Comparison of ENCODE assay signal across 18 cellular contexts in the genomic region with DNA sequence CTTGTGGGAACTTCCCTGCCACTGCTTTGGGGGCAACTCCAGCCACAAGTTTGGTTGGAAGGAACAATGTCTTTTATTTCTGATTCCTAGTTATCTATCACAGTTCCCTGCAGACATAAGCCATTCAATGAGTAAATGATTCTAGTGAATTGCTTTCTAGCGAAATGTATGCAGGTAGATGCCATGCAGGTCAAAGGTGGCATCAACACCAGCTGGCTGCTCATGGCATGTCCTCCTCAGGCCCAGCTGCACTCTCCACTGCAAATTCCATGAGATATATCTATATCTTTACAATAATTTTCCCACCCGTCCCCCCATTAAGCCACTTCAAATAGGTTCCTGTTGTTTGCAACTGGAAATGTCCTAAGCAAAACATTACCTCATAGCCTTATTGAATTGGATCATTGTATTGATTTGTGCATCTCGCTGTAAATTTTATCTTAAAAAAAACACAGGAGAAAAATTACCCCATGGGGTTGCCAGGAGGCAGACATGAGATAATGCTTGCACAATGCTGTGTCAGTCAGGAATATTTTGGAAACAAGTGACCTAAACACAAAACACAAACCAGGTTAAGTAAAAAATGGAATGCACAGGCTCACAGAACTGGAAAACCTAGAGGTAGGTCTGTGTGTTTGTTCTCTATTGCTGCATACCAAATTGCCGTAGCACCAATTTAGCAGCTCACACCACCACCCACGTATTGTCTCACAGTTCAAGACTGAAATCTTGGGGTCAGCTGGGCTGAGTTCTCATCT. TPM values are rescaled to one million over a fixed set of nuclear protein-coding genes. Genes with fewer than 3 reads are reported as not detected.
A peak's percentile ranks its signal among the peaks of the same experiment; 100 is the strongest.
DNase-seq lines count a peak whose midpoint lies in the region; ATAC-seq and TF ChIP-seq lines count a peak whose summit lies in the region.
"Had no signal": no experiment of that assay in that cellular context is flagged by ENCODE, and none has a peak within 500 bp of the region (broad histone marks: within the 10 kb centered on the region; RNA-seq: fewer than 3 reads in every experiment).

No MANE protein-coding gene starts in this region.

- H3K36me3 ChIP-seq in left ventricle myocardium inferior (no peaks in the 10 kb centered on the region), muscle layer of colon (ENCODE audit: insufficient read depth, low read length) (no peaks in the 10 kb centered on the region), uterus (no peaks in the 10 kb centered on the region)
- H3K36me3 ChIP-seq: thyroid gland had no signal

- H3K9me3 ChIP-seq in left ventricle myocardium inferior (replicated peaks): peaks cover 29% of the 10 kb centered on the region
- no peaks in the 10 kb centered on the region for H3K9me3 ChIP-seq in muscle layer of colon (ENCODE audit: low read length)
- no peaks in the 10 kb centered on the region for H3K9me3 ChIP-seq in uterus
- H3K9me3 ChIP-seq: thyroid gland had no signal

- no peak for TF ChIP-seq POLR2A in uterus (IDR thresholded peaks at IDR 0.05)

- no peak for TF ChIP-seq CTCF in left ventricle myocardium inferior (IDR thresholded peaks at IDR 0.05; ENCODE audit: borderline replicate concordance)
- TF ChIP-seq CTCF in choroid plexus epithelial cell (conservative IDR thresholded peaks at IDR 0.05; ENCODE audit: low read depth, low read length): no peak
- TF ChIP-seq CTCF in uterus (IDR thresholded peaks at IDR 0.05): no peak
- TF ChIP-seq CTCF in GM13977 (IDR thresholded peaks at IDR 0.05; ENCODE audit: extremely low read depth, insufficient read depth, missing control alignments): no peak

- no peaks in the 10 kb centered on the region for H3K27me3 ChIP-seq in left ventricle myocardium inferior (ENCODE audit: low read depth)
- no peaks in the 10 kb centered on the region for H3K27me3 ChIP-seq in muscle layer of colon (ENCODE audit: control insufficient read depth in 1 of 2, insufficient read depth in 2 of 2, low read length in 2 of 2)
- no peaks in the 10 kb centered on the region for H3K27me3 ChIP-seq in uterus
- H3K27me3 ChIP-seq: thyroid gland had no signal

- no peak for ATAC-seq in HG02840 (IDR thresholded peaks at IDR 0.05; ENCODE audit: low FRiP score, unreplicated experiment)
- ATAC-seq in GM18858 (IDR thresholded peaks at IDR 0.05; ENCODE audit: unreplicated experiment): no peak
- ATAC-seq: activated naive CD8-positive, alpha-beta T cell treated with anti-CD3 and anti-CD28 coated beads, Interleukin-2, amount 50 U/mL, for 24 hours; activated T-helper 17 cell treated with anti-CD3 and anti-CD28 coated beads, Interleukin-2, amount 50 U/mL, for 72 hours; CD8-positive, alpha-beta T cell; T-cell had no signal

- peak overlapping the region; percentile 77 for H3K27ac ChIP-seq in left ventricle myocardium inferior (replicated peaks)
- peak overlapping the region; percentile 79 for H3K27ac ChIP-seq in muscle layer of colon (ENCODE audit: low read depth, low read length)
- H3K27ac ChIP-seq in uterus: peak overlapping the region; percentile 54 to 95

- no peak overlapping the region for H3K4me3 ChIP-seq in left ventricle myocardium inferior
- no peak overlapping the region for H3K4me3 ChIP-seq in choroid plexus epithelial cell (ENCODE audit: low read depth, low read length)
- peak overlapping the region in 1 of 2 donors; percentile 6 for H3K4me3 ChIP-seq in muscle layer of colon (ENCODE audit: low read depth in 1 of 2, low read length in 2 of 2)
- H3K4me3 ChIP-seq in uterus: no peak overlapping the region
- H3K4me3 ChIP-seq: thyroid gland had no signal

- no peak overlapping the region for H3K9ac ChIP-seq in muscle layer of colon (ENCODE audit: low read length)

- H3K4me1 ChIP-seq in left ventricle myocardium inferior (peaks cover 12% of the 10 kb centered on the region), muscle layer of colon (ENCODE audit: insufficient read depth, low read length) (peaks cover 64% of the 10 kb centered on the region), uterus (peaks cover 0 to 10% of the 10 kb centered on the region in 2 donors)

- DNase-seq in left ventricle myocardium inferior: no peak
- DNase-seq in cardiac septum (ENCODE audit: low spot score): no peak
- peak; percentile 65 for DNase-seq in choroid plexus epithelial cell (ENCODE audit: low read depth)
- no peak for DNase-seq in uterus
- DNase-seq in GM13977 (ENCODE audit: low spot score): no peak
- DNase-seq: activated CD8-positive, alpha-beta memory T cell treated with anti-CD3 and anti-CD28 coated beads for 24 hours; activated naive CD8-positive, alpha-beta T cell treated with anti-CD3 and anti-CD28 coated beads, Interleukin-2, amount 50 U/mL, for 24 hours; CD8-positive, alpha-beta T cell; glutamatergic neuron; Karpas-422; stimulated activated CD4-positive, alpha-beta T cell treated with anti-CD3 and anti-CD28 coated beads, Interleukin-4, amount 100 ng/mL, for 1 hour; stimulated activated CD8-positive, alpha-beta memory T cell treated with anti-CD3 and anti-CD28 coated beads, Interleukin-4, amount 100 ng/mL, for 48 hours; T-cell had no signal

- in situ Hi-C loops in GM13977 (cut with MboI; ENCODE audit: low pct_unique_long_range_greater_than_20kb, low sequenced_read_pairs, unreplicated experiment): loop anchor here (25.0 kb wide), 1 partner anchor 1205 kb away; no protein-coding TSS in a partner anchor

- intact Hi-C loops in left ventricle myocardium inferior (cut with micrococcal nuclease) (no loop called here), cardiac septum (cut with DNase I) (loop anchor here (5.0 kb wide), 1 partner anchor 35 kb away; a partner anchor contains a TSS), uterus (cut with DNase I; ENCODE audit: low total_unique reads) (no loop called here)

RNA-seq across cellular contexts. Expression of a gene that starts 32.8 kb away (rescaled TPM):
- total RNA-seq in left ventricle myocardium inferior: 98.0 TPM
- 121 TPM for total RNA-seq in cardiac septum
- 100 to 1,000 TPM in 2 of 4 donors, 10 to 100 TPM in 2; 76.0 to 141 (median 97.8) TPM for total RNA-seq in uterus

RNA-seq across cellular contexts. Expression of a gene that starts 44.8 kb away (rescaled TPM):
- total RNA-seq in left ventricle myocardium inferior (34.5 TPM), cardiac septum (31.1 TPM), uterus (10 to 100 TPM; 40.9 to 63.0 (median 44.9) TPM)
